Comparison of ENCODE assay signal across 1 cellular context in the genomic region with DNA sequence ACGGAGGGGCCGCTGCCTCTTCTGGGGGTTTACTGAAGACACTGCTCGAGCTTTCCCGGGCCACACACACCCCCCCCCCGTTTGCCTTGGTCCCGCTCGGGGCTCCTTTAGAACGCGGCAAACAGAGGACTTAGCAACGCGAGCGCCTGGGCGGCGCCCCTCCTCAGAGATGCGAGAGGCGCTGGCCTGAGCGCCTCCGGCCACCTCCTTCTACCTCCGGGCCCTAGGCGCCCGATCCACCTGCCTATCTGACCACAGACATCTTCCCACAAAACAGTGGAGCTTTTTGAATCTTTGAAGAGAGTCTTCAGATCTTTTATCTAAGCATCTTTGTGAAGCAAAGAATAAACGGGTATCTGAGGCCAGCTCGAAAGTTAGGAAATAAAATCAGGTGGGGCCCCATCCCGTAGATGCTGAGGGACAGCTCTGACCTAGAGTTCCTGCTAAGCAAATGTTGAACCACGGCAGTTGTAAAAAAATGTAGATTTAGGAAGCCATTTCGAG.
TF ChIP-seq lines count a peak whose summit lies in the region.

No MANE protein-coding gene starts in this region.

TF ChIP-seq in K562, 482 proteins besides CTCF, POLR2A, EP300 and RAD21 (continued from another document and continues in another):
- TF ChIP-seq RCOR1 (IDR thresholded peaks at IDR 0.05; ENCODE audit: borderline replicate concordance in 1 of 2, low read depth in 2 of 2, low read length in 2 of 2) = peak in 1 of 2 experiments; percentile 48; a peak in 1 of 4 replicates
- TF ChIP-seq ZC3H8 (IDR thresholded peaks at IDR 0.05) = no peak
- TF ChIP-seq MAFF (IDR thresholded peaks at IDR 0.05; ENCODE audit: low read length) = no peak
- TF ChIP-seq CREBBP (IDR thresholded peaks at IDR 0.05; ENCODE audit: low read depth, low read length) = no peak
- TF ChIP-seq CBX1 (IDR thresholded peaks at IDR 0.05; ENCODE audit: low read depth) = no peak
- TF ChIP-seq MYBL2 (IDR thresholded peaks at IDR 0.05; ENCODE audit: low read depth) = no peak
- no peak for TF ChIP-seq MYBL2 (CRISPR knock-in tag; IDR thresholded peaks at IDR 0.05; ENCODE audit: borderline replicate concordance)
- TF ChIP-seq, protein P1, sequence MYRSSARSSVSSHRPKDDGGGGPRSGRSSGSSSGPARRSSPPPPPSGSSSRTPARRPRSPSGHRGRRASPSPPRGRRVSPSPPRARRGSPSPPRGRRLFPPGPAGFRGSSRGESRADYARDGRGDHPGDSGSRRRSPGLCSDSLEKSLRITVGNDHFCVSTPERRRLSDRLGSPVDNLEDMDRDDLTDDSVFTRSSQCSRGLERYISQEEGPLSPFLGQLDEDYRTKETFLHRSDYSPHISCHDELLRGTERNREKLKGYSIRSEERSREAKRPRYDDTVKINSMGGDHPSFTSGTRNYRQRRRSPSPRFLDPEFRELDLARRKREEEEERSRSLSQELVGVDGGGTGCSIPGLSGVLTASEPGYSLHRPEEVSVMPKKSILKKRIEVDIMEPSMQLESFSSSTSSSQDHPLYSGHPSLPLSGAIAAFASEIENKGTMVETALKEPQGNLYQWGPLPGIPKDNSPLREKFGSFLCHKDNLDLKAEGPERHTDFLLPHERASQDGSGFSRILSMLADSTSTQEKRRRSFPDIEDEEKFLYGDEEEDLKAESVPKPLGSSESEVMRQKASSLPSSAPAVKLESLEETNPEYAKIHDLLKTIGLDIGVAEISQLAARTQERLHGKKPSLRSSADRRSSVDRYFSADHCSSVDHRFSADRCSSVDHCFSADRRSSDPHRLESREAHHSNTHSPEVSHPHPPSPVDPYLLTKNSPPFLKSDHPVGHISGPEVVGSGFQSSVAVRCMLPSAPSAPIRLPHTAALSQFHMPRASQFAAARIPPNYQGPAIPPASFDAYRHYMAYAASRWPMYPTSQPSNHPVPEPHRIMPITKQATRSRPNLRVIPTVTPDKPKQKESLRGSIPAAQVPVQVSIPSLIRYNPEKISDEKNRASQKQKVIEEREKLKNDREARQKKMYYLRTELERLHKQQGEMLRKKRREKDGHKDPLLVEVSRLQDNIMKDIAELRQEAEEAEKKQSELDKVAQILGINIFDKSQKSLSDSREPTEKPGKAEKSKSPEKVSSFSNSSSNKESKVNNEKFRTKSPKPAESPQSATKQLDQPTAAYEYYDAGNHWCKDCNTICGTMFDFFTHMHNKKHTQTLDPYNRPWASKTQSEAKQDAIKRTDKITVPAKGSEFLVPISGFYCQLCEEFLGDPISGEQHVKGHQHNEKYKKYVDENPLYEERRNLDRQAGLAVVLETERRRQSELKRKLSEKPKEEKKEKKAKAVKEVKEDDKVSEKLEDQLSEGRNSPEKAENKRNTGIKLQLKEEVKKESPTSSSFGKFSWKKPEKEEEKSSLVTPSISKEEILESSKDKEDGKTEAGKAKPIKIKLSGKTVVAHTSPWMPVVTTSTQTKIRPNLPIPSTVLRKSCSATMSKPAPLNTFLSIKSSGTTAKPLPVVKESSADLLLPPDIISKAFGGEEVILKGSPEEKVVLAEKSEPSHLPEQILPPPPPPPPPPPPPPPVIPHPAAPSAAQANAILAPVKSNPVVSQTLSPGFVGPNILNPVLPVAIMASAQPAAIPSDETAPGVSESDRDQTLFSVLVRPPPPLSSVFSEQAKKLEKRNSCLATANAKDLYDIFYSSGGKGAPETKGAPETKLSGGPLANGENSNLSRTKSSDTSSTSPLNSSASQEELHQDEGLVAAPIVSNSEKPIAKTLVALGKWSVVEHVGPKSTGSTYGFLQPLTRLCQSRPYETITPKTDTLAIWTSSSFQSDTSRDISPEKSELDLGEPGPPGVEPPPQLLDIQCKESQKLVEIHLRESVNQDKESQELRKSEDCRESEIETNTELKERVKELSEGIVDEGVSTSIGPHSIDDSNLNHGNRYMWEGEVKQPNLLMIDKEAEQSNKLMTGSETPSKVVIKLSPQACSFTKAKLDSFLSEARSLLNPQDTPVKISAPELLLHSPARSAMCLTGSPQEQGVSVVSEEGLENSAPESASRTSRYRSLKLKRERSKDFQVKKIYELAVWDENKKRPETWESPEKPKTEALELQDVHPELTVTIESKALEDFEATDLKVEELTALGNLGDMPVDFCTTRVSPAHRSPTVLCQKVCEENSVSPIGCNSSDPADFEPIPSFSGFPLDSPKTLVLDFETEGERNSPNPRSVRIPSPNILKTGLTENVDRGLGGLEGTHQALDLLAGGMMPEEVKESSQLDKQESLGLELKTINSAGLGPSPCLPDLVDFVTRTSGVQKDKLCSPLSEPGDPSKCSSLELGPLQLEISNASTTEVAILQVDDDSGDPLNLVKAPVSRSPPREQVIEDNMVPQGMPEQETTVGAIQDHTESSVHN (IDR thresholded peaks at IDR 0.05; ENCODE audit: borderline replicate concordance in 1 of 2, low read depth in 1 of 2) = no peak
- peak in 1 of 2 experiments; percentile 40 for TF ChIP-seq NRF1 (conservative IDR thresholded peaks at IDR 0.05 in 1 of 2, IDR thresholded peaks at IDR 0.05 in 1 of 2)
- no peak for TF ChIP-seq MTF1 (CRISPR knock-in tag; IDR thresholded peaks at IDR 0.05; ENCODE audit: borderline replicate concordance)
- TF ChIP-seq ATF4 (CRISPR knock-in tag; IDR thresholded peaks at IDR 0.05) = no peak
- TF ChIP-seq CTBP1 (IDR thresholded peaks at IDR 0.05; ENCODE audit: borderline replicate concordance) = peak; percentile 81; the same call in 1 of the 2 replicates
- TF ChIP-seq PCBP1 (IDR thresholded peaks at IDR 0.05; ENCODE audit: low read depth, low read length, poor library complexity, severe bottlenecking) = peak; percentile 18
- no peak for TF ChIP-seq ZNF57 (CRISPR knock-in tag; IDR thresholded peaks at IDR 0.05)
- TF ChIP-seq E2F3 (CRISPR knock-in tag; IDR thresholded peaks at IDR 0.05) = peak; percentile 5; the same call in 1 of the 2 replicates
- TF ChIP-seq KDM1A (IDR thresholded peaks at IDR 0.05) = peak; percentile 10 to 36; a peak in 1 of 4 replicates
- no peak for TF ChIP-seq ZNF143 (CRISPR knock-in tag; IDR thresholded peaks at IDR 0.05)
- TF ChIP-seq TFAP4 (CRISPR knock-in tag; IDR thresholded peaks at IDR 0.05; ENCODE audit: borderline replicate concordance) = peak; percentile 61
- TF ChIP-seq ZBTB7A (IDR thresholded peaks at IDR 0.05; ENCODE audit: borderline replicate concordance, control insufficient read depth, low read depth, low read length) = peak; percentile 54; the same call in 1 of the 2 replicates
- no peak for TF ChIP-seq PHF8 (IDR thresholded peaks at IDR 0.05; ENCODE audit: borderline replicate concordance, low read length)
- TF ChIP-seq, protein P2, sequence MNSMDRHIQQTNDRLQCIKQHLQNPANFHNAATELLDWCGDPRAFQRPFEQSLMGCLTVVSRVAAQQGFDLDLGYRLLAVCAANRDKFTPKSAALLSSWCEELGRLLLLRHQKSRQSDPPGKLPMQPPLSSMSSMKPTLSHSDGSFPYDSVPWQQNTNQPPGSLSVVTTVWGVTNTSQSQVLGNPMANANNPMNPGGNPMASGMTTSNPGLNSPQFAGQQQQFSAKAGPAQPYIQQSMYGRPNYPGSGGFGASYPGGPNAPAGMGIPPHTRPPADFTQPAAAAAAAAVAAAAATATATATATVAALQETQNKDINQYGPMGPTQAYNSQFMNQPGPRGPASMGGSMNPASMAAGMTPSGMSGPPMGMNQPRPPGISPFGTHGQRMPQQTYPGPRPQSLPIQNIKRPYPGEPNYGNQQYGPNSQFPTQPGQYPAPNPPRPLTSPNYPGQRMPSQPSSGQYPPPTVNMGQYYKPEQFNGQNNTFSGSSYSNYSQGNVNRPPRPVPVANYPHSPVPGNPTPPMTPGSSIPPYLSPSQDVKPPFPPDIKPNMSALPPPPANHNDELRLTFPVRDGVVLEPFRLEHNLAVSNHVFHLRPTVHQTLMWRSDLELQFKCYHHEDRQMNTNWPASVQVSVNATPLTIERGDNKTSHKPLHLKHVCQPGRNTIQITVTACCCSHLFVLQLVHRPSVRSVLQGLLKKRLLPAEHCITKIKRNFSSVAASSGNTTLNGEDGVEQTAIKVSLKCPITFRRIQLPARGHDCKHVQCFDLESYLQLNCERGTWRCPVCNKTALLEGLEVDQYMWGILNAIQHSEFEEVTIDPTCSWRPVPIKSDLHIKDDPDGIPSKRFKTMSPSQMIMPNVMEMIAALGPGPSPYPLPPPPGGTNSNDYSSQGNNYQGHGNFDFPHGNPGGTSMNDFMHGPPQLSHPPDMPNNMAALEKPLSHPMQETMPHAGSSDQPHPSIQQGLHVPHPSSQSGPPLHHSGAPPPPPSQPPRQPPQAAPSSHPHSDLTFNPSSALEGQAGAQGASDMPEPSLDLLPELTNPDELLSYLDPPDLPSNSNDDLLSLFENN (IDR thresholded peaks at IDR 0.05; ENCODE audit: low read depth in 2 of 2, low read length in 2 of 2) = no peak
- TF ChIP-seq HOMEZ (CRISPR knock-in tag; IDR thresholded peaks at IDR 0.05) = no peak
- TF ChIP-seq GATAD2A (IDR thresholded peaks at IDR 0.05) = no peak
- no peak for TF ChIP-seq PHF20 (IDR thresholded peaks at IDR 0.05; ENCODE audit: partially characterized antibody)
- TF ChIP-seq HMG20A (CRISPR knock-in tag; conservative IDR thresholded peaks at IDR 0.05) = no peak
- TF ChIP-seq, protein P3, sequence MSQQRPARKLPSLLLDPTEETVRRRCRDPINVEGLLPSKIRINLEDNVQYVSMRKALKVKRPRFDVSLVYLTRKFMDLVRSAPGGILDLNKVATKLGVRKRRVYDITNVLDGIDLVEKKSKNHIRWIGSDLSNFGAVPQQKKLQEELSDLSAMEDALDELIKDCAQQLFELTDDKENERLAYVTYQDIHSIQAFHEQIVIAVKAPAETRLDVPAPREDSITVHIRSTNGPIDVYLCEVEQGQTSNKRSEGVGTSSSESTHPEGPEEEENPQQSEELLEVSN (IDR thresholded peaks at IDR 0.05; ENCODE audit: borderline replicate concordance in 1 of 2, extremely low read depth in 1 of 2, insufficient read depth in 1 of 2, insufficient read length in 1 of 2, low read depth in 1 of 2, low read length in 1 of 2, poor library complexity in 1 of 2, severe bottlenecking in 1 of 2) = peak; percentile 70 to 87
- TF ChIP-seq HMG20B (CRISPR knock-in tag; IDR thresholded peaks at IDR 0.05) = no peak
- TF ChIP-seq NFIC (IDR thresholded peaks at IDR 0.05) = no peak
- no peak for TF ChIP-seq PTBP1 (IDR thresholded peaks at IDR 0.05; ENCODE audit: low read depth, low read length)
- no peak for TF ChIP-seq TEAD2 (tag; IDR thresholded peaks at IDR 0.05)
- no peak for TF ChIP-seq THAP7 (CRISPR knock-in tag; IDR thresholded peaks at IDR 0.05)
- no peak for TF ChIP-seq HNRNPK (IDR thresholded peaks at IDR 0.05; ENCODE audit: low read depth, low read length, poor library complexity, severe bottlenecking)
- TF ChIP-seq, protein P4, sequence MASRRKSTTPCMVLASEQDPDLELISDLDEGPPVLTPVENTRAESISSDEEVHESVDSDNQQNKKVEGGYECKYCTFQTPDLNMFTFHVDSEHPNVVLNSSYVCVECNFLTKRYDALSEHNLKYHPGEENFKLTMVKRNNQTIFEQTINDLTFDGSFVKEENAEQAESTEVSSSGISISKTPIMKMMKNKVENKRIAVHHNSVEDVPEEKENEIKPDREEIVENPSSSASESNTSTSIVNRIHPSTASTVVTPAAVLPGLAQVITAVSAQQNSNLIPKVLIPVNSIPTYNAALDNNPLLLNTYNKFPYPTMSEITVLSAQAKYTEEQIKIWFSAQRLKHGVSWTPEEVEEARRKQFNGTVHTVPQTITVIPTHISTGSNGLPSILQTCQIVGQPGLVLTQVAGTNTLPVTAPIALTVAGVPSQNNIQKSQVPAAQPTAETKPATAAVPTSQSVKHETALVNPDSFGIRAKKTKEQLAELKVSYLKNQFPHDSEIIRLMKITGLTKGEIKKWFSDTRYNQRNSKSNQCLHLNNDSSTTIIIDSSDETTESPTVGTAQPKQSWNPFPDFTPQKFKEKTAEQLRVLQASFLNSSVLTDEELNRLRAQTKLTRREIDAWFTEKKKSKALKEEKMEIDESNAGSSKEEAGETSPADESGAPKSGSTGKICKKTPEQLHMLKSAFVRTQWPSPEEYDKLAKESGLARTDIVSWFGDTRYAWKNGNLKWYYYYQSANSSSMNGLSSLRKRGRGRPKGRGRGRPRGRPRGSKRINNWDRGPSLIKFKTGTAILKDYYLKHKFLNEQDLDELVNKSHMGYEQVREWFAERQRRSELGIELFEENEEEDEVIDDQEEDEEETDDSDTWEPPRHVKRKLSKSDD (conservative IDR thresholded peaks at IDR 0.05; ENCODE audit: low read length) = no peak
- no peak for TF ChIP-seq TEAD1 (CRISPR knock-in tag; IDR thresholded peaks at IDR 0.05)
- no peak for TF ChIP-seq STAT5A (IDR thresholded peaks at IDR 0.05; ENCODE audit: borderline replicate concordance, low read length)
- no peak for TF ChIP-seq DLX4 (CRISPR knock-in tag; IDR thresholded peaks at IDR 0.05)
- no peak for TF ChIP-seq RBFOX2 (IDR thresholded peaks at IDR 0.05; ENCODE audit: low read depth, low read length)
- no peak for TF ChIP-seq BACH1 (tag; IDR thresholded peaks at IDR 0.05)
- no peak for TF ChIP-seq BHLHE40 (IDR thresholded peaks at IDR 0.05; ENCODE audit: low read length)
- TF ChIP-seq MBD2 (IDR thresholded peaks at IDR 0.05; ENCODE audit: borderline replicate concordance, low read depth) = peak; percentile 18
